1 cellular context compared by ENCODE assay signal in genomic region chr2:28445448-28446258, GRCh38.
TF ChIP-seq lines count a peak whose summit lies in the region.

No MANE protein-coding gene starts in this region.

TF ChIP-seq in HEK293, 187 proteins besides CTCF, POLR2A, EP300 and RAD21 (continued from another document):
- peak; percentile 83 for TF ChIP-seq ZNF398 (tag by site-specific recombination; IDR thresholded peaks at IDR 0.05)
- TF ChIP-seq ZSCAN4 (tag by site-specific recombination; IDR thresholded peaks at IDR 0.05): peak; percentile 60
- peak; percentile 58; the same call in 1 of the 2 replicates for TF ChIP-seq ZNF629 (tag by site-specific recombination; IDR thresholded peaks at IDR 0.05)
- peak; percentile 55 for TF ChIP-seq GLIS1 (tag by site-specific recombination; IDR thresholded peaks at IDR 0.05)
- TF ChIP-seq PRDM6 (tag by site-specific recombination; IDR thresholded peaks at IDR 0.05): no peak
- peak; percentile 58; the same call in 1 of the 2 replicates for TF ChIP-seq KLF17 (tag by site-specific recombination; IDR thresholded peaks at IDR 0.05)
- 0 out of 2 replicates have a peak, but pooled peaks have one; percentile 36 for TF ChIP-seq ZNF600 (tag by site-specific recombination; IDR thresholded peaks at IDR 0.05)
- TF ChIP-seq ZNF521 (tag by site-specific recombination; IDR thresholded peaks at IDR 0.05): no peak
- TF ChIP-seq ZFHX2 (tag by site-specific recombination; conservative IDR thresholded peaks at IDR 0.05): peak; percentile 61
- TF ChIP-seq SETDB1 (IDR thresholded peaks at IDR 0.05; ENCODE audit: insufficient read length, low read length): no peak
- TF ChIP-seq SP3 (tag by site-specific recombination; IDR thresholded peaks at IDR 0.05): peak; percentile 10; the same call in 1 of the 2 replicates
- 0 out of 2 replicates have a peak, but pooled peaks have one; percentile 33 for TF ChIP-seq PATZ1 (tag by site-specific recombination; IDR thresholded peaks at IDR 0.05)
- 0 out of 2 replicates have a peak, but pooled peaks have one; percentile 28 for TF ChIP-seq ZNF24 (tag by site-specific recombination; IDR thresholded peaks at IDR 0.05)
- peak; percentile 47; the same call in 1 of the 2 replicates for TF ChIP-seq SP7 (tag by site-specific recombination; IDR thresholded peaks at IDR 0.05)
